22 cellular contexts compared by ENCODE assay signal in the genomic region with DNA sequence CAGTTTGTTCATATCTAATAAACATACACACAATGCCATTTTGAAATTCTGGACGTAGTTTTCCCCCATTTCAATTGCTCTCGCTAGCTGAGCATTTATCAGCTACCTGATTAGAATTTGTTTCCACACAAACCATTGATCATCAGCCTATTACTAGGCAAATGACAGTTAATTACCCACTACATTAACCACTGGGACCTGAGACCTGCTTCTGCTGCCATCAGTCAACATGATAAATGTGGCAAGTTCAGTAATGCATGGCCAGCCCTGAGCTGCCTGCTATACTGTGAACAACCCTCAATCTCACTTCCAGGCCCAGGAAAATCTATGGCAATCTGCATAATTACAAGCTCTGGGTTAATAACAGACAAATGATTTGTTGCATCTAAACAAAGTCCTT.
"Had no signal": no experiment of that assay in that cellular context is flagged by ENCODE, and none has a peak within 500 bp of the region (broad histone marks: within the 10 kb centered on the region; RNA-seq: fewer than 3 reads in every experiment).

No MANE protein-coding gene starts in this region.

- DNase-seq: hippocampal formation; immature natural killer cell; kidney; left colon; left ventricle myocardium inferior; mesendoderm; naive B cell; natural killer cell; ovary; retina; right cardiac atrium; stimulated activated CD4-positive, alpha-beta T cell treated with anti-CD3 and anti-CD28 coated beads, Interleukin-12 subunit alpha, Interleukin-12 subunit beta, amount 100 ng/mL, for 4 hours; stimulated activated CD4-positive, alpha-beta T cell treated with anti-CD3 and anti-CD28 coated beads, Interleukin-15, amount 100 ng/mL, for 24 hours; stimulated activated CD4-positive, alpha-beta T cell treated with anti-CD3 and anti-CD28 coated beads, Interleukin-2, amount 100 ng/mL, for 24 hours; stimulated activated CD4-positive, alpha-beta T cell treated with anti-CD3 and anti-CD28 coated beads, Interleukin-4, amount 100 ng/mL, for 1 hour; stimulated activated naive B cell treated with anti-CD40 and anti-IgM and Interleukin-4, amounts not matched to agents 10 μg/mL and 1 μg/mL and 100 μg/mL, for 72 hours; stimulated activated naive CD8-positive, alpha-beta T cell treated with anti-CD3 and anti-CD28 coated beads, Interleukin-15, Interleukin-2, amounts not matched to agents 100 U/mL and 50 U/mL, for 24 hours; stomach; testis; thyroid gland; transverse colon; upper lobe of left lung had no signal
